In the genomic region with DNA sequence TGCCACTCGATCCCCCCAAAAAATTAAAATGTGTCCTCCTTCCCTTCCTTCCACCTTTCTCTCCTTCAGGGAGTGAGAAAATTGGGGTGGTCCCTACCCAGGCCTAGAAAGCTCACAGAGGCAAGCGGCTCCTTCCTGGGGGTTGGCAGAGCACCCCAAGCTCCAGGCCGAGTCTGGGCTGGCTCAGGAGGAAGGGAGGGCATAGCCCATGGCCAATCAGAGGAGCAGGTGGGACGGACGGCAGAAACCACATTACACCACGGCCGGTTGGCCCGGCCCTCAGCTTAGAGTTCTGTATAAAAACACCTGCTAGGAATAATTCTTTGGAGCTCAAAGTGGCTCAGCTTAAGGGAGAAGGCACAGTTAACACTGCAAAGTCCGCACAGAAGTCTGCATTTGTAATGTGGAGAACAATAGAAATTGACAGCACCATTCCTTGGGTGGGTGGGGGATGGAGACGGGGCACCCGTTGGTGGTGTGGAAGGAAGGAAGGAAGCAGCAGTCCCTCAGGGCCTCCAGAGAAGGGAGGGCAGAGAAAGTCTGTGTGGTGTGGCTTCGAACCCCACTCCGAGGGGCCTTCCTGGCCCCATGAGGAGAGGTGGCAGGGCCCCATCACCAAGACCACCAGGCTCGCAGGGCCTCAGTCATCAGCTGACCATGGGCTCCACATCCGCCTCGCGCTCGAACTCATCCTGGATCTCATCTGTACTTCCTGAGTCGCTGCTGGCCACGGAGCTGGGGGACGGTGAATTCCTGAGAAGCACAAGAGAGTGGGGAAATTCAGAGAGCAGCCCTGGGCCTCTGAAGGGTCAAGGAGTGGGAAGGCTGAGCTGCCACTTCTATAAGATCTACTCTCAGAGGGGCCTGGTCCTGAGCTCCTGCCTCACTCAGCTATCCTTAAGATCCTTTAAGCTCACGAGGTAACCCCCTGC, we compare ENCODE assay signal across 9 cellular contexts. TPM values are rescaled to one million over a fixed set of nuclear protein-coding genes. Genes with fewer than 3 reads are reported as not detected.
DNase-seq lines count a peak whose midpoint lies in the region; ATAC-seq and TF ChIP-seq lines count a peak whose summit lies in the region.
"Had no signal": no experiment of that assay in that cellular context is flagged by ENCODE, and none has a peak within 500 bp of the region (broad histone marks: within the 10 kb centered on the region; RNA-seq: fewer than 3 reads in every experiment).

No MANE protein-coding gene starts in this region.

- CTCF ChIA-PET in RWPE1 (lab: Yijun Ruan, JAX), result interaction anchor here (0.6 to 2.2 kb wide), 10 partner anchors 14 to 311 kb away, joined by 3 to 10 read pairs (median 3); no protein-coding TSS in a partner anchor

- no peak overlapping the region for H3K4me3 Mint-ChIP-seq in activated T-cell treated with anti-CD3 and anti-CD28 coated beads, Interleukin-2, amount 50 U/mL, for 4 hours
- H3K4me3 Mint-ChIP-seq in osteocyte (ENCODE audit: unreplicated experiment), result no peak overlapping the region

- no peak for TF ChIP-seq POLR2A in esophagus squamous epithelium (IDR thresholded peaks at IDR 0.05)

- peak overlapping the region; percentile 68 for H3K27ac ChIP-seq in RWPE1
- peak overlapping the region; percentile 38 to 82 (median 58) for H3K27ac ChIP-seq in esophagus squamous epithelium

- H3K36me3 Mint-ChIP-seq in activated T-cell treated with anti-CD3 and anti-CD28 coated beads, Interleukin-2, amount 50 U/mL, for 4 hours (ENCODE audit: insufficient read depth), result peaks cover 38% of the 10 kb centered on the region
- peaks cover 5% of the 10 kb centered on the region for H3K36me3 Mint-ChIP-seq in osteocyte (ENCODE audit: unreplicated experiment)

- TF ChIP-seq CTCF in RWPE1 (conservative IDR thresholded peaks at IDR 0.05; ENCODE audit: low read depth) (no peak), esophagus squamous epithelium (IDR thresholded peaks at IDR 0.05) (no peak), osteocyte (IDR thresholded peaks at IDR 0.05) (no peak)

- H3K27me3 Mint-ChIP-seq in activated T-cell treated with anti-CD3 and anti-CD28 coated beads, Interleukin-2, amount 50 U/mL, for 4 hours (ENCODE audit: low read depth), result no peaks in the 10 kb centered on the region
- no peaks in the 10 kb centered on the region for H3K27me3 Mint-ChIP-seq in osteocyte (ENCODE audit: unreplicated experiment)

- POLR2A ChIA-PET in RWPE1 (lab: Yijun Ruan, JAX; ENCODE audit: low non-redundant PET), result no interaction called here

- peak; percentile 80 for ATAC-seq in sciatic nerve
- no peak for ATAC-seq in GM18511 (IDR thresholded peaks at IDR 0.05; ENCODE audit: unreplicated experiment)
- no peak for ATAC-seq in activated T-cell treated with anti-CD3 and anti-CD28 coated beads, Interleukin-2, amount 50 U/mL, for 4 hours

- H3K4me1 ChIP-seq in esophagus squamous epithelium, result peaks cover 4 to 37% (median 19%) of the 10 kb centered on the region in 3 donors

- 47 to 51% methylated on average over 12 to 21 of the region's 22 CpGs for WGBS in esophagus squamous epithelium, 2 donors

- no peaks in the 10 kb centered on the region for H3K9me3 Mint-ChIP-seq in activated T-cell treated with anti-CD3 and anti-CD28 coated beads, Interleukin-2, amount 50 U/mL, for 4 hours
- H3K9me3 Mint-ChIP-seq in osteocyte (ENCODE audit: unreplicated experiment), result no peaks in the 10 kb centered on the region

- no peak overlapping the region for H3K27ac Mint-ChIP-seq in osteocyte (ENCODE audit: unreplicated experiment)

- peak; percentile 60 for DNase-seq in GDM1 (lab: John Stamatoyannopoulos, UW)
- DNase-seq in RWPE1 (ENCODE audit: low spot score), result no peak
- no peak for DNase-seq in esophagus squamous epithelium (lab: John Stamatoyannopoulos, UW)
- no peak for DNase-seq in sciatic nerve (ENCODE audit: low spot score)
- DNase-seq in HuH-7.5 (ENCODE audit: low spot score), result no peak
- DNase-seq in activated T-cell treated with anti-CD3 and anti-CD28 coated beads, Interleukin-2, amount 50 U/mL, for 4 hours, result no peak
- DNase-seq in osteocyte (ENCODE audit: extremely low spot score, unreplicated experiment), result no peak
- DNase-seq: NCI-H526 treated with DMSO at 0.1 percent for 48 hours had no signal

- peaks cover 7 to 88% (median 35%) of the 10 kb centered on the region in 3 donors for H3K36me3 ChIP-seq in esophagus squamous epithelium

- intact Hi-C loops in esophagus squamous epithelium (cut with DNase I), result loop anchor here (5.0 kb wide), 1 partner anchor 184 kb away; no protein-coding TSS in a partner anchor
- intact Hi-C loops in sciatic nerve (cut with DNase I), result no loop called here

- H3K4me3 ChIP-seq in esophagus squamous epithelium, result no peak overlapping the region

- no peaks in the 10 kb centered on the region for H3K27me3 ChIP-seq in esophagus squamous epithelium

- peaks cover 26% of the 10 kb centered on the region for H3K4me1 Mint-ChIP-seq in activated T-cell treated with anti-CD3 and anti-CD28 coated beads, Interleukin-2, amount 50 U/mL, for 4 hours (ENCODE audit: low read depth)
- peaks cover 11% of the 10 kb centered on the region for H3K4me1 Mint-ChIP-seq in osteocyte (ENCODE audit: unreplicated experiment)

- no peaks in the 10 kb centered on the region for H3K9me3 ChIP-seq in esophagus squamous epithelium

RNA-seq across cellular contexts. Expression of a gene that starts 5.8 kb away (rescaled TPM):
- total RNA-seq in esophagus squamous epithelium (10 to 100 TPM; 36.7 to 59.1 (median 50.3) TPM), sciatic nerve (13.0 TPM), osteocyte (13.7 and 13.8 TPM in 2 replicates)
- total RNA-seq in activated T-cell treated with anti-CD3 and anti-CD28 coated beads, Interleukin-2, amount 50 U/mL, for 4 hours, result 1 to 10 TPM; 4.2 to 4.6 (median 4.4) TPM

RNA-seq across cellular contexts. Expression of a gene that starts 48.3 kb away (rescaled TPM):
- total RNA-seq in esophagus squamous epithelium (10 to 100 TPM; 25.8 to 88.8 (median 52.7) TPM), sciatic nerve (5.4 TPM), osteocyte (6.8 and 8.0 TPM in 2 replicates)
- 10 to 100 TPM; 36.0 to 47.6 (median 36.1) TPM for total RNA-seq in activated T-cell treated with anti-CD3 and anti-CD28 coated beads, Interleukin-2, amount 50 U/mL, for 4 hours

RNA-seq across cellular contexts. Expression of a gene that starts 48.7 kb away (rescaled TPM):
- not detected for total RNA-seq in esophagus squamous epithelium
- total RNA-seq in sciatic nerve, result not detected
- total RNA-seq in activated T-cell treated with anti-CD3 and anti-CD28 coated beads, Interleukin-2, amount 50 U/mL, for 4 hours, result not detected
- total RNA-seq in osteocyte, result not detected in 2 replicates
